Comparison of ENCODE assay signal across 23 cellular contexts in the genomic region with DNA sequence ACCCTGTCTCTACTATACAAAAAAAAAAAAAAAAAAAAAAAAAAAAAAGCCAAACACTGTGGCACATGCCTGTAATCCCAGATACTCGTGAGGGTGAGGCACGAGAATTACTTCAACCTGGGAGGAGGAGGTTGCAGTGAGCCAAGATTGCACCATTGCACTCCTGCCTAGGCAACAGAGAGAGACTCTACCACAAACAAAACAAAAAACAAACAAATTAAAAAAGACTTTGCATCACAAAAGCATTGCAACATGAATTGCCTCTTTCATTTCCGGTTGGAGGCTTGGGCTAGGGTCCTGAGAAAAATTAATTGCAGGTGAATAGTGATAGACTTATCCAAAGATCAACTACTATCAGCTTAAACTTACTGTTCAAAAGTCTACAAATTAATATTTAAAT.
"Had no signal": no experiment of that assay in that cellular context is flagged by ENCODE, and none has a peak within 500 bp of the region (broad histone marks: within the 10 kb centered on the region; RNA-seq: fewer than 3 reads in every experiment).

No MANE protein-coding gene starts in this region.

- FAIRE-seq: endometrium, frontal cortex, keratinocyte had no signal

- H3K79me2 ChIP-seq: hepatocyte had no signal

- DNase-seq: cerebellar nuclear complex; colonic mucosa; cortex of kidney; effector memory CD8-positive, alpha-beta T cell; endodermal cell; erythroblast; esophagus squamous epithelium; foreskin keratinocyte; heart left ventricle; hypothalamus; left cardiac atrium; left lung; left ventricle myocardium superior; mammary epithelial cell; mucosa of descending colon had no signal

- H3K4me3 ChIP-seq: colonic mucosa, esophagus squamous epithelium, gastroesophageal sphincter, heart left ventricle, hepatocyte, left lung, lung, mucosa of descending colon had no signal

- H3K9me3 ChIP-seq: colonic mucosa, esophagus squamous epithelium, gastroesophageal sphincter, heart left ventricle, left lung, mucosa of descending colon had no signal

- H3K27me3 ChIP-seq: colonic mucosa, esophagus squamous epithelium, foreskin keratinocyte, gastroesophageal sphincter, heart left ventricle, hepatocyte, left lung had no signal

- H2AFZ ChIP-seq: hepatocyte had no signal

- H3K36me3 ChIP-seq: colonic mucosa had no signal

- H3K27ac ChIP-seq: colonic mucosa, epithelial cell of prostate, esophagus squamous epithelium, foreskin keratinocyte, gastroesophageal sphincter, heart left ventricle, hepatocyte, left lung had no signal

- ATAC-seq: effector memory CD8-positive, alpha-beta T cell; esophagus mucosa; foreskin keratinocyte; gastroesophageal sphincter; heart left ventricle; left cardiac atrium; left lung; left ventricle myocardium superior; mucosa of descending colon had no signal

- H3K4me1 ChIP-seq: colonic mucosa, esophagus squamous epithelium, foreskin keratinocyte, gastroesophageal sphincter, heart left ventricle, left lung had no signal

- H3K4me2 ChIP-seq: hepatocyte had no signal
